In the genomic region with DNA sequence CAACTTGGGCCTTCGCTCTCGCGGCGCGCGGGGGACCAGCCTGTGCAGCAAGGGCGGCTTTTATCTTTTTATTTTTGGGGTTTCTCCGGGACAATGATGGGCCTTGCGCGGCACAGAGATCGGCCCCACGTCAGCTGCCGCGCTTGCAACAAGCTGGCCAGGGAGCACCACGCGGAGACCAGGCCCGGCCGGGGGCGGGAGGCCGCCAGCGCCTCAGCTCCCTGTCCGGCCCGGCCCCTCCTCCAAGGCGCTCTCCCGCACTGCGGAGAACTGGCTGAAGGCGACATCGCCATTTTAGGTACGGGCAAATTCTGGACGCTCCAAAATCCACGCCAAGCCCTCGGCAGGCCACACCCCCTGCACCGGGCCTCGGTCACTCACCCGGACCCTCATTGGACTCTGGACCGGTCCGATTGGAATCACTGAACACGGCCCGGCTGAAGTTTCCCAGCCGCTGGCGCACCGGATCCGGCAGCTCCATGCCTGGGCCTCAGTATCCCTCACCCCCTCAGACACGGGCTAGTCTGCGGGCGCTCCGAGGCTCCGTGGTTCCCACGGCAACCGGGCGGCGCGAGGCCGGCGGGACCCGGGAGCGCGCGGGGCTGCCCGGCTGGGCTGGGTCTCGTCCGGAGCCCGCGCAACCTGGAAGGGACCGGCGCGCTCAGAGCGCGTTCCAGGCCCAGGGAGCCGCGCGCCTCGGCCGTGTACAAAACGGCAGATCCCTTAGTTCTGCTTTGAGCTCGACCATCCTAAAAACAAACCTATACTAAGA, we compare ENCODE assay signal across 8 cellular contexts. TPM values are rescaled to one million over a fixed set of nuclear protein-coding genes. Genes with fewer than 3 reads are reported as not detected.
DNase-seq lines count a peak whose midpoint lies in the region; ATAC-seq and TF ChIP-seq lines count a peak whose summit lies in the region.

A gene with protein sequence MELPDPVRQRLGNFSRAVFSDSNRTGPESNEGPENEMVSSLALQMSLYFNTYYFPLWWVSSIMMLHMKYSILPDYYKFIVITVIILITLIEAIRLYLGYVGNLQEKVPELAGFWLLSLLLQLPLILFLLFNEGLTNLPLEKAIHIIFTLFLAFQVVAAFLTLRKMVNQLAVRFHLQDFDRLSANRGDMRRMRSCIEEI (minus strand): TSS at position 547 of the 772 bp plus-strand sequence. CDS start 66 bp downstream, at position 481.

- peak within 1 kb of the TSS; percentile 95 for H3K4me2 ChIP-seq in skeletal muscle satellite cell (ENCODE audit: low read length)

- in situ Hi-C loops in GM13976 (cut with MboI; ENCODE audit: low sequenced_read_pairs, unreplicated experiment), result no loop called here

- H3K36me3 ChIP-seq in skeletal muscle satellite cell (ENCODE audit: insufficient read depth, low read length), result no peaks in the 10 kb centered on the region

- peak within 1 kb of the TSS; percentile 80 for H3K9ac ChIP-seq in skeletal muscle satellite cell (ENCODE audit: low read depth, low read length)

- H3K4me1 ChIP-seq in skeletal muscle satellite cell (ENCODE audit: control insufficient read depth, insufficient read depth, low read length), result peaks cover 19% of the 10 kb centered on the region

- H3K4me3 ChIP-seq in skeletal muscle satellite cell (ENCODE audit: low read length), result peak within 1 kb of the TSS; percentile 78

- DNase-seq in A172 (ENCODE audit: low spot score), result peak; percentile 78
- DNase-seq in GM13976 (ENCODE audit: low spot score), result peak; percentile 85
- DNase-seq in NCI-H1105 treated with DMSO at 0.1 percent for 48 hours (lab: John Stamatoyannopoulos, UW), result peak; percentile 85
- peak; percentile 73 for DNase-seq in SKM-1 (lab: John Stamatoyannopoulos, UW; ENCODE audit: unreplicated experiment)
- DNase-seq in cerebellar cortex (ENCODE audit: low spot score), result peak; percentile 94
- peak; percentile 25 to 36 (median 30) for DNase-seq in immature natural killer cell

- TF ChIP-seq CTCF in GM13976 (IDR thresholded peaks at IDR 0.05; ENCODE audit: borderline replicate concordance, control extremely low read depth, extremely low read depth, insufficient read depth, missing control alignments), result no peak

- no peaks in the 10 kb centered on the region for H3K9me3 ChIP-seq in skeletal muscle satellite cell (replicated peaks; ENCODE audit: low read length)

- H3K27ac Mint-ChIP-seq in immature natural killer cell, result peak within 1 kb of the TSS in 3 of 6 donors; percentile 3 to 70 (median 61)

- no peaks in the 10 kb centered on the region for H3K9me3 Mint-ChIP-seq in immature natural killer cell

- H3K4me1 Mint-ChIP-seq in immature natural killer cell, result peaks cover 8 to 15% of the 10 kb centered on the region in 2 donors

- peak; percentile 88 for ATAC-seq in HG02759 (IDR thresholded peaks at IDR 0.05; ENCODE audit: unreplicated experiment)

- H3K4me3 Mint-ChIP-seq in immature natural killer cell, result peak within 1 kb of the TSS; percentile 75 to 86 (median 83)

- H3K36me3 Mint-ChIP-seq in immature natural killer cell, result no peaks in the 10 kb centered on the region

- no peaks in the 10 kb centered on the region for H3K27me3 ChIP-seq in skeletal muscle satellite cell (ENCODE audit: control insufficient read depth, insufficient read depth, low read length)

- H3K27me3 Mint-ChIP-seq in immature natural killer cell (ENCODE audit: low read depth in 3 of 3), result peaks cover 1 to 6% (median 2%) of the 10 kb centered on the region in 3 donors

RNA-seq across cellular contexts. Expression of the gene that starts here (rescaled TPM):
- 3.7 and 5.6 TPM in 2 replicates for total RNA-seq in A172 (2014; rRNA removed; shearing (Covaris generic))
- polyA plus RNA-seq in immature natural killer cell, result 1 to 10 TPM in 1 of 3 donors, under 1 TPM in 2; 0.11 to 2.2 (median 0.59) TPM
- 1.3 and 1.7 TPM in 2 replicates for total RNA-seq in skeletal muscle satellite cell (2012; rRNA removed)

Comparison
In these comparisons a context has a peak if more than half of its experiments do, and no peak if none do; other contexts are left out.
1. Peak in every context shown above with its lines: DNase-seq, ATAC-seq and H3K4me3 ChIP-seq.
2. DNase-seq: peak in every context shown above with its lines; median percentile 94 in cerebellar cortex; 85 in GM13976; 85 in NCI-H1105 treated with DMSO at 0.1 percent for 48 hours; 78 in A172; 73 in SKM-1; 30 in immature natural killer cell.